ENCODE assay signal across 8 cellular contexts in the genomic region with DNA sequence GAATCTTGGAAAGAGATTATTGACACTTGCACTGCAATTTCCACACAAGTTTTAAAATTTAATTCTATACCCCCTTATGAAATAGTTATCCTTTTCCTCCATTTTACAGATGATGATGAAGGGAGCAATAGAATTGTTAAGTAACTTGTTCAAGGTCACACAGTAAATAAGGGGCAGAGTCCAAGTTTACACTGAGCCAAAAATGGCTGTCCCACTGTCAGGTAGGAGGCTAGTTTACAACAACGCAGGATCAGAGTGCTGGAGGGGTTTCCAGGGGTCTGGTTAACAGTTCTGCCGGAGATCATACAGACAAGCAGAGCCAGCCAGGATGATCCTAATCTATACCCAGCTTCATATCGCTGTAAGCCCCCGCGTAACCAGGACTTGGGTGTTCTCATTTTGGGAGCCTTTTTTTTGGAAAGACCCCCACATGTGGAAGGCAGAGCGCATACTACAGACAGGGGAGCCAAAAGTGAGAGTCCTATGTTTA. TPM values are rescaled to one million over a fixed set of nuclear protein-coding genes. Genes with fewer than 3 reads are reported as not detected.
DNase-seq lines count a peak whose midpoint lies in the region; TF ChIP-seq lines count a peak whose summit lies in the region.

No MANE protein-coding gene starts in this region.

- POLR2A ChIA-PET in HEK293T (lab: Yijun Ruan, JAX), result interaction anchor here (1.0 to 1.4 kb wide), 3 partner anchors 24 to 78 kb away, joined by 4 to 8 read pairs (median 7); no protein-coding TSS in a partner anchor

- H3K4me3 ChIP-seq in SJSA1 (peak overlapping the region; percentile 51), fibroblast of mammary gland (ENCODE audit: control insufficient read depth, low read depth, low read length) (peak overlapping the region; percentile 47)

- peaks cover 20% of the 10 kb centered on the region for H3K4me1 Mint-ChIP-seq in progenitor cell of endocrine pancreas (ENCODE audit: low read depth)

- H3K4me1 ChIP-seq in ES-I3 (ENCODE audit: insufficient read depth, low read length) (peaks cover 43% of the 10 kb centered on the region), SJSA1 (replicated peaks) (peaks cover 28% of the 10 kb centered on the region)

- TF ChIP-seq CTCF in fibroblast of mammary gland (conservative IDR thresholded peaks at IDR 0.05; ENCODE audit: control insufficient read depth, insufficient read depth, low read depth, low read length) (no peak), progenitor cell of endocrine pancreas (IDR thresholded peaks at IDR 0.05; ENCODE audit: unreplicated experiment) (no peak)

- H3K36me3 ChIP-seq in ES-I3 (ENCODE audit: insufficient read depth, low read length), result no peaks in the 10 kb centered on the region
- no peaks in the 10 kb centered on the region for H3K36me3 ChIP-seq in SJSA1

- no peak overlapping the region for H3K27ac Mint-ChIP-seq in progenitor cell of endocrine pancreas

- H3K27ac ChIP-seq in SJSA1, result no peak overlapping the region

- no peak for DNase-seq in SJSA1 (ENCODE audit: low read depth in 1 of 2, low spot score in 2 of 2)
- DNase-seq in fibroblast of mammary gland (ENCODE audit: low read depth), result no peak
- no peak for DNase-seq in progenitor cell of endocrine pancreas (ENCODE audit: low spot score, unreplicated experiment)
- DNase-seq in stimulated activated naive CD4-positive, alpha-beta T cell treated with Interleukin-2 at 50 U/mL for 16 hours (lab: John Stamatoyannopoulos, UW), result no peak
- no peak for DNase-seq in superior temporal gyrus (ENCODE audit: extremely low spot score)
- DNase-seq in stimulated activated CD4-positive, alpha-beta T cell treated with anti-CD3 and anti-CD28 coated beads, Interleukin-2, amount 100 ng/mL, for 24 hours, result no peak
- DNase-seq in HEK293T (ENCODE audit: extremely low spot score), result no peak

- H3K9me3 Mint-ChIP-seq in progenitor cell of endocrine pancreas (ENCODE audit: low read depth), result no peaks in the 10 kb centered on the region

- H3K9me3 ChIP-seq in ES-I3 (ENCODE audit: control insufficient read depth, insufficient read depth, low read length), result no peaks in the 10 kb centered on the region
- H3K9me3 ChIP-seq in SJSA1 (replicated peaks), result 0 out of 2 replicates have a peak, but pooled peaks cover 4% of the 10 kb centered on the region

- H3K9ac ChIP-seq in ES-I3 (ENCODE audit: low read depth, low read length), result peak overlapping the region; percentile 67

- peak overlapping the region; percentile 66 for H3K4me3 Mint-ChIP-seq in progenitor cell of endocrine pancreas (ENCODE audit: low read depth)

- CTCF ChIA-PET in HEK293T (lab: Yijun Ruan, JAX), result no interaction called here

- H3K27me3 Mint-ChIP-seq in progenitor cell of endocrine pancreas, result peaks cover 72% of the 10 kb centered on the region

- H3K36me3 Mint-ChIP-seq in progenitor cell of endocrine pancreas (ENCODE audit: insufficient read depth), result no peaks in the 10 kb centered on the region

- H3K27me3 ChIP-seq in SJSA1 (replicated peaks), result peaks cover 65% of the 10 kb centered on the region

TF ChIP-seq in HEK293T, 16 proteins besides CTCF, POLR2A, EP300 and RAD21:
- TF ChIP-seq FOXA1 (IDR thresholded peaks at IDR 0.05) (no peak), FOXK2 (IDR thresholded peaks at IDR 0.05) (no peak), ELF4 (IDR thresholded peaks at IDR 0.05) (no peak), CTBP1 (IDR thresholded peaks at IDR 0.05; ENCODE audit: borderline replicate concordance) (no peak), NFRKB (IDR thresholded peaks at IDR 0.05) (no peak), LEF1 (IDR thresholded peaks at IDR 0.05; ENCODE audit: borderline replicate concordance) (no peak), TARDBP (IDR thresholded peaks at IDR 0.05) (no peak), FOXM1 (IDR thresholded peaks at IDR 0.05; ENCODE audit: borderline replicate concordance) (no peak), ZNF384 (IDR thresholded peaks at IDR 0.05) (no peak), ARNT (IDR thresholded peaks at IDR 0.05) (no peak), BHLHE40 (IDR thresholded peaks at IDR 0.05; ENCODE audit: borderline replicate concordance) (no peak), SUZ12 (IDR thresholded peaks at IDR 0.05) (no peak), L3MBTL2 (conservative IDR thresholded peaks at IDR 0.05) (no peak), HDGF (IDR thresholded peaks at IDR 0.05; ENCODE audit: borderline replicate concordance) (no peak), SP1 (IDR thresholded peaks at IDR 0.05) (no peak)
- TF ChIP-seq, protein P1, sequence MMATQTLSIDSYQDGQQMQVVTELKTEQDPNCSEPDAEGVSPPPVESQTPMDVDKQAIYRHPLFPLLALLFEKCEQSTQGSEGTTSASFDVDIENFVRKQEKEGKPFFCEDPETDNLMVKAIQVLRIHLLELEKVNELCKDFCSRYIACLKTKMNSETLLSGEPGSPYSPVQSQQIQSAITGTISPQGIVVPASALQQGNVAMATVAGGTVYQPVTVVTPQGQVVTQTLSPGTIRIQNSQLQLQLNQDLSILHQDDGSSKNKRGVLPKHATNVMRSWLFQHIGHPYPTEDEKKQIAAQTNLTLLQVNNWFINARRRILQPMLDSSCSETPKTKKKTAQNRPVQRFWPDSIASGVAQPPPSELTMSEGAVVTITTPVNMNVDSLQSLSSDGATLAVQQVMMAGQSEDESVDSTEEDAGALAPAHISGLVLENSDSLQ (IDR thresholded peaks at IDR 0.05), result no peak
TF ChIP-seq in HEK293T: peak in this region for 0.

RNA-seq across cellular contexts. Expression of gene UNC5B, which starts 0.6 kb away (rescaled TPM):
- total RNA-seq in SJSA1 (2014; rRNA removed; shearing (Covaris generic)), result 0.71 and 0.94 TPM in 2 replicates
- 3.7 and 6.0 TPM in 2 replicates for total RNA-seq in progenitor cell of endocrine pancreas
